8 cellular contexts compared by ENCODE assay signal in genomic region chr11:58578635-58579191, GRCh38. TPM values are rescaled to one million over a fixed set of nuclear protein-coding genes. Genes with fewer than 3 reads are reported as not detected.
A peak's percentile ranks its signal among the peaks of the same experiment; 100 is the strongest.
DNase-seq lines count a peak whose midpoint lies in the region; ATAC-seq, FAIRE-seq and TF ChIP-seq lines count a peak whose summit lies in the region.

A gene with protein sequence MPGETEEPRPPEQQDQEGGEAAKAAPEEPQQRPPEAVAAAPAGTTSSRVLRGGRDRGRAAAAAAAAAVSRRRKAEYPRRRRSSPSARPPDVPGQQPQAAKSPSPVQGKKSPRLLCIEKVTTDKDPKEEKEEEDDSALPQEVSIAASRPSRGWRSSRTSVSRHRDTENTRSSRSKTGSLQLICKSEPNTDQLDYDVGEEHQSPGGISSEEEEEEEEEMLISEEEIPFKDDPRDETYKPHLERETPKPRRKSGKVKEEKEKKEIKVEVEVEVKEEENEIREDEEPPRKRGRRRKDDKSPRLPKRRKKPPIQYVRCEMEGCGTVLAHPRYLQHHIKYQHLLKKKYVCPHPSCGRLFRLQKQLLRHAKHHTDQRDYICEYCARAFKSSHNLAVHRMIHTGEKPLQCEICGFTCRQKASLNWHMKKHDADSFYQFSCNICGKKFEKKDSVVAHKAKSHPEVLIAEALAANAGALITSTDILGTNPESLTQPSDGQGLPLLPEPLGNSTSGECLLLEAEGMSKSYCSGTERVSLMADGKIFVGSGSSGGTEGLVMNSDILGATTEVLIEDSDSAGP (plus strand): TSS chr11:58579063. CDS start chr11:58579282, 219 bp downstream.

- peak; percentile 68 for DNase-seq in GM12892 (ENCODE audit: insufficient read length)
- DNase-seq in NCI-H187 treated with DMSO at 0.1 percent for 48 hours (lab: John Stamatoyannopoulos, UW): peak; percentile 90
- peak; percentile 92 to 99 (median 94) for DNase-seq in T-helper 2 cell
- DNase-seq in amygdala (lab: John Stamatoyannopoulos, UW): peak in 55 of 56 donors; percentile 73 to 99 (median 95)
- peak; percentile 98 for DNase-seq in left ventricle myocardium inferior
- DNase-seq in posterior vena cava (ENCODE audit: low spot score): peak; percentile 99
- DNase-seq in upper lobe of left lung: peak; percentile 98

- H3K36me3 ChIP-seq in left ventricle myocardium inferior: no peaks in the 10 kb centered on the region
- H3K36me3 ChIP-seq in upper lobe of left lung: no peaks in the 10 kb centered on the region

- ATAC-seq in HG02884 (IDR thresholded peaks at IDR 0.05; ENCODE audit: unreplicated experiment): peak; percentile 29
- ATAC-seq in upper lobe of left lung (ENCODE audit: low FRiP score in 2 of 2): peak; percentile 90 to 97

- H3K9me3 ChIP-seq in left ventricle myocardium inferior (replicated peaks) (no peaks in the 10 kb centered on the region), upper lobe of left lung (no peaks in the 10 kb centered on the region)

- TF ChIP-seq POLR2A in GM12892 (IDR thresholded peaks at IDR 0.05; ENCODE audit: low read depth, low read length) (peak; percentile 68), upper lobe of left lung (IDR thresholded peaks at IDR 0.05) (peak in 3 of 4 donors; percentile 76 to 81 (median 79))

- 0% methylated on average over 24 to 35 of the region's 51 CpGs for WGBS in upper lobe of left lung, 2 donors

- H3K4me3 ChIP-seq in left ventricle myocardium inferior (peak within 1 kb of the TSS; percentile 95), upper lobe of left lung (peak within 1 kb of the TSS; percentile 61 to 98 (median 90))

- peaks cover 87% of the 10 kb centered on the region for H3K4me1 ChIP-seq in left ventricle myocardium inferior
- H3K4me1 ChIP-seq in upper lobe of left lung: peaks cover 49 to 63% (median 55%) of the 10 kb centered on the region in 4 donors

- H3K27ac ChIP-seq in left ventricle myocardium inferior (replicated peaks) (peak within 1 kb of the TSS; percentile 96), upper lobe of left lung (peak within 1 kb of the TSS; percentile 95 to 100 (median 99))

- FAIRE-seq in GM12892 (lab: Jason Lieb, UNC): no peak

- no peak for TF ChIP-seq CTCF in left ventricle myocardium inferior (IDR thresholded peaks at IDR 0.05; ENCODE audit: borderline replicate concordance)
- peak in 1 of 6 experiments; percentile 22 for TF ChIP-seq CTCF in upper lobe of left lung (IDR thresholded peaks at IDR 0.05)

- intact Hi-C loops in left ventricle myocardium inferior (cut with micrococcal nuclease): no loop called here
- intact Hi-C loops in posterior vena cava (cut with DNase I): loop anchor here in 1 of 2 donors (10.0 kb wide), 1 partner anchor 46 kb away; the partner anchor contains the start of gene CNTF

- peak in 1 of 4 donors; percentile 22 for TF ChIP-seq EP300 in upper lobe of left lung (IDR thresholded peaks at IDR 0.05)

- H3K27me3 ChIP-seq in left ventricle myocardium inferior (ENCODE audit: low read depth) (no peaks in the 10 kb centered on the region), upper lobe of left lung (no peaks in the 10 kb centered on the region)

RNA-seq across cellular contexts. Expression of the gene that starts here (rescaled TPM):
- polyA plus RNA-seq in GM12892 (2012; ENCODE audit: missing spikeins): 27.4 TPM
- total RNA-seq in left ventricle myocardium inferior: 60.5 TPM
- 10 to 100 TPM; 48.8 to 60.6 TPM for total RNA-seq in posterior vena cava
- 10 to 100 TPM; 21.0 to 53.2 (median 40.9) TPM for total RNA-seq in upper lobe of left lung

Comparison
In these comparisons a context has a peak if more than half of its experiments do, and no peak if none do; other contexts are left out.
1. Peak in every context shown above with its lines: DNase-seq, ATAC-seq, H3K4me3 ChIP-seq and H3K27ac ChIP-seq.